Comparison of ENCODE assay signal across 26 cellular contexts in the genomic region with DNA sequence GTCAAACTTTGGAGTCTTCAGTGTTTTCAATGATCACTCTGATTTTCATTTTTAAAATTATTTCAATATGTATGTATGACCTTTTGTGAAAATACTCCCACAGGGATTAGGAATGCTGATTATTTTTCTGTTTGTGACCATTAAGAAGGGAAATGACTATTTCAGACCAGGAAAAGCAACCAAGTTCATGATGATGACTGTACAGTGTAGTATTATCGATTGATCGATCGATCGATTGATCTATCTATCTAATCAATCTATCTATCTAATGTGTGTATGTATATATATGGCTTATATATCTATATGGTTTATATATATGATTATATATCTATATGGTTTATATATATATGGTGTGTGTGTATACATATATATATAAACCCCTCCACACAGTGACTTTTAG.
"Had no signal": no experiment of that assay in that cellular context is flagged by ENCODE, and none has a peak within 500 bp of the region (broad histone marks: within the 10 kb centered on the region; RNA-seq: fewer than 3 reads in every experiment).

No MANE protein-coding gene starts in this region.

- H3K27me3 Mint-ChIP-seq: naive B cell had no signal

- H3K9me3 ChIP-seq: esophagus squamous epithelium, gastrocnemius medialis, heart right ventricle, left lung, lower lobe of right lung, mucosa of descending colon had no signal

- H3K4me3 ChIP-seq: coronary artery, dorsolateral prefrontal cortex, esophagus squamous epithelium, gastrocnemius medialis, heart right ventricle, left lung, lower lobe of right lung, mucosa of descending colon had no signal

- H3K36me3 ChIP-seq: esophagus squamous epithelium, gastrocnemius medialis, heart right ventricle, left lung, lower lobe of right lung had no signal

- H3K27ac Mint-ChIP-seq: mesothelial cell of epicardium, naive B cell had no signal

- H3K4me3 Mint-ChIP-seq: mesothelial cell of epicardium, naive B cell had no signal

- H3K9me3 Mint-ChIP-seq: mesothelial cell of epicardium had no signal

- H3K27ac ChIP-seq: coronary artery, dorsolateral prefrontal cortex, epithelial cell of prostate, esophagus squamous epithelium, gastrocnemius medialis, heart right ventricle, left lung, lower lobe of right lung had no signal

- DNase-seq: dermis blood vessel endothelial cell; dorsolateral prefrontal cortex; effector CD4-positive, alpha-beta T cell; effector memory CD4-positive, alpha-beta T cell; erythroblast; esophagus squamous epithelium; foreskin fibroblast; foreskin melanocyte; gastrocnemius medialis; glutamatergic neuron; head of caudate nucleus; heart right ventricle; hippocampal formation; left cardiac atrium; left lung; left ventricle myocardium superior; lower lobe of right lung; mesenchymal stem cell; mucosa of descending colon; naive B cell had no signal

- H3K4me1 Mint-ChIP-seq: naive B cell had no signal

- H3K36me3 Mint-ChIP-seq: mesothelial cell of epicardium, naive B cell had no signal

- ATAC-seq: esophagus mucosa, gastrocnemius medialis, heart right ventricle, left cardiac atrium, left lung, left ventricle myocardium superior, lower lobe of right lung, mucosa of descending colon had no signal

- H3K4me1 ChIP-seq: gastrocnemius medialis, heart right ventricle, left lung, lower lobe of right lung had no signal

- H3K27me3 ChIP-seq: dorsolateral prefrontal cortex, esophagus squamous epithelium, gastrocnemius medialis, heart right ventricle, left lung had no signal

- FAIRE-seq: islet of Langerhans, keratinocyte had no signal
